Comparison of ENCODE assay signal across 8 cellular contexts in the genomic region with DNA sequence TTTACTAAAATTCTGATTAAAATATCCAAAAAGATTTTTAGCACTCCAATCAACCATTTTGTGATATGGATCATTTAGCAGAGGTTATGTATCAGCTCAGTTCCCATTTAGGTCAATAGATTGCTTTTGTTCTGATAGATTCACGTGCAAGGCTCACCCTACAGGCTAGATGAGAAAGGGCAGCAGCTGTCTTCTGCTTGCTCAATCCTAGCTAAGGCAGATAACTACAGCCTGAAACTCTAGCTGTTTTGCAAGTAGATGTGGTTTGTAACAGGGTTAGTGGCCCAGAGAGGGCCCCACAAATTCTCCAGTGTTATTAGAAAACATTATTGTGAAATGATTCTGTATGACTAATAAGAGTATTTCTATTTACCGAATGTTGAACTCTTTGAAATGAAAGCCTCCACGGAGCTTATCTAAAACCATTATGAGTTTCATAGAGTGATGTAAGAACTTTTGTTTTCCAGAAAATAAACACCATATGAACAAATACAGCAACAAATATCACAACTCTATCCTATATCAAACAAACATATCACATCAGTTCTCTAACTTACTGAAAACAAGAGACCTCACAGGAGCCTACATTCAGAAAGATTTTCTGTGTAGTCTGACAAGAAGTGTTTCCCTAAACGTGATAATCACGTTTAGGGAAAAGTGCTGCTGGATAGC.
DNase-seq lines count a peak whose midpoint lies in the region; FAIRE-seq and TF ChIP-seq lines count a peak whose summit lies in the region.

No MANE protein-coding gene starts in this region.

- no peak overlapping the region for H3K27ac Mint-ChIP-seq in T-helper 2 cell treated with Interferon-gamma antibody and Interleukin-4, amounts not matched to agents 5 μg/mL and 100 μg/mL, for 36 hours

- no peaks in the 10 kb centered on the region for H3K79me2 ChIP-seq in smooth muscle cell (ENCODE audit: low read depth)

- H3K4me1 Mint-ChIP-seq in T-helper 2 cell treated with Interferon-gamma antibody and Interleukin-4, amounts not matched to agents 5 μg/mL and 100 μg/mL, for 36 hours (ENCODE audit: low read depth), result peaks cover 17% of the 10 kb centered on the region

- peak; percentile 6 for FAIRE-seq in H54 (lab: Jason Lieb, UNC)

- H3K9me3 ChIP-seq in smooth muscle cell (replicated peaks; ENCODE audit: low read depth), result no peaks in the 10 kb centered on the region
- no peaks in the 10 kb centered on the region for H3K9me3 ChIP-seq in uterus

- no peaks in the 10 kb centered on the region for H3K36me3 Mint-ChIP-seq in T-helper 2 cell treated with Interferon-gamma antibody and Interleukin-4, amounts not matched to agents 5 μg/mL and 100 μg/mL, for 36 hours (ENCODE audit: low read depth)

- TF ChIP-seq CTCF in smooth muscle cell (IDR thresholded peaks at IDR 0.05; ENCODE audit: borderline replicate concordance, insufficient read depth, poor library complexity, severe bottlenecking) (peak; percentile 33), uterus (IDR thresholded peaks at IDR 0.05) (peak in 1 of 4 experiments; percentile 6)

- H3K9ac ChIP-seq in smooth muscle cell (ENCODE audit: low read depth), result no peak overlapping the region

- DNase-seq in stimulated activated CD4-positive, alpha-beta T cell treated with anti-CD3 and anti-CD28 coated beads, Interleukin-15, amount 100 ng/mL, for 24 hours, result peak; percentile 12
- DNase-seq in stimulated activated CD4-positive, alpha-beta T cell treated with anti-CD3 and anti-CD28 coated beads, Interleukin-4, amount 100 ng/mL, for 4 hours, result no peak
- no peak for DNase-seq in H54 (ENCODE audit: insufficient read length, low spot score)
- DNase-seq in LHCN-M2 (ENCODE audit: low read depth), result peak; percentile 95
- DNase-seq in T-helper 2 cell treated with Interferon-gamma antibody and Interleukin-4, amounts not matched to agents 5 μg/mL and 100 μg/mL, for 36 hours (ENCODE audit: low spot score), result peak; percentile 42
- DNase-seq in globus pallidus (ENCODE audit: low spot score), result peak; percentile 15
- no peak for DNase-seq in smooth muscle cell (lab: John Stamatoyannopoulos, UW; ENCODE audit: unreplicated experiment)
- DNase-seq in uterus, result no peak

- H3K4me3 Mint-ChIP-seq in T-helper 2 cell treated with Interferon-gamma antibody and Interleukin-4, amounts not matched to agents 5 μg/mL and 100 μg/mL, for 36 hours, result peak overlapping the region; percentile 14

- H3K4me1 ChIP-seq in smooth muscle cell (ENCODE audit: low read depth), result peaks cover 12% of the 10 kb centered on the region
- no peaks in the 10 kb centered on the region for H3K4me1 ChIP-seq in uterus

- H3K27ac ChIP-seq in smooth muscle cell (ENCODE audit: low read depth) (peak overlapping the region; percentile 52), uterus (no peak overlapping the region)

- H2AFZ ChIP-seq in smooth muscle cell (ENCODE audit: low read depth), result peak overlapping the region; percentile 86

- H3K36me3 ChIP-seq in smooth muscle cell (ENCODE audit: low read depth) (no peaks in the 10 kb centered on the region), uterus (no peaks in the 10 kb centered on the region)

- WGBS in smooth muscle cell (ENCODE audit: low lambda C conversion rate), result 10% methylated on average over 5 of the region's 5 CpGs

- H3K27me3 ChIP-seq in smooth muscle cell (ENCODE audit: low read depth) (no peaks in the 10 kb centered on the region), uterus (no peaks in the 10 kb centered on the region)

- TF ChIP-seq POLR2A in H54 (IDR thresholded peaks at IDR 0.05; ENCODE audit: low read depth, low read length) (no peak), uterus (IDR thresholded peaks at IDR 0.05) (no peak)

- intact Hi-C loops in uterus (cut with DNase I; ENCODE audit: low total_unique reads), result no loop called here

- H3K4me2 ChIP-seq in smooth muscle cell, result peak overlapping the region; percentile 71

- H3K4me3 ChIP-seq in smooth muscle cell (peak overlapping the region; percentile 17), uterus (no peak overlapping the region)

- peaks cover 4% of the 10 kb centered on the region for H3F3A ChIP-seq in smooth muscle cell (ENCODE audit: low read depth)

- H3K9me3 Mint-ChIP-seq in T-helper 2 cell treated with Interferon-gamma antibody and Interleukin-4, amounts not matched to agents 5 μg/mL and 100 μg/mL, for 36 hours, result no peaks in the 10 kb centered on the region

- H4K20me1 ChIP-seq in smooth muscle cell (ENCODE audit: low read depth), result no peaks in the 10 kb centered on the region

- no peaks in the 10 kb centered on the region for H3K27me3 Mint-ChIP-seq in T-helper 2 cell treated with Interferon-gamma antibody and Interleukin-4, amounts not matched to agents 5 μg/mL and 100 μg/mL, for 36 hours (ENCODE audit: low read depth)

Comparison
In these comparisons a context has a peak if more than half of its experiments do, and no peak if none do; other contexts are left out.
1. DNase-seq: peak in stimulated activated CD4-positive, alpha-beta T cell treated with anti-CD3 and anti-CD28 coated beads, Interleukin-15, amount 100 ng/mL, for 24 hours (single experiment), LHCN-M2 (single experiment), T-helper 2 cell treated with Interferon-gamma antibody and Interleukin-4, amounts not matched to agents 5 μg/mL and 100 μg/mL, for 36 hours (single experiment) and globus pallidus (single experiment); none in stimulated activated CD4-positive, alpha-beta T cell treated with anti-CD3 and anti-CD28 coated beads, Interleukin-4, amount 100 ng/mL, for 4 hours (0 of 2), H54 (single experiment), smooth muscle cell (single experiment) and uterus (0 of 2).